1 cellular context compared by ENCODE assay signal in the genomic region with DNA sequence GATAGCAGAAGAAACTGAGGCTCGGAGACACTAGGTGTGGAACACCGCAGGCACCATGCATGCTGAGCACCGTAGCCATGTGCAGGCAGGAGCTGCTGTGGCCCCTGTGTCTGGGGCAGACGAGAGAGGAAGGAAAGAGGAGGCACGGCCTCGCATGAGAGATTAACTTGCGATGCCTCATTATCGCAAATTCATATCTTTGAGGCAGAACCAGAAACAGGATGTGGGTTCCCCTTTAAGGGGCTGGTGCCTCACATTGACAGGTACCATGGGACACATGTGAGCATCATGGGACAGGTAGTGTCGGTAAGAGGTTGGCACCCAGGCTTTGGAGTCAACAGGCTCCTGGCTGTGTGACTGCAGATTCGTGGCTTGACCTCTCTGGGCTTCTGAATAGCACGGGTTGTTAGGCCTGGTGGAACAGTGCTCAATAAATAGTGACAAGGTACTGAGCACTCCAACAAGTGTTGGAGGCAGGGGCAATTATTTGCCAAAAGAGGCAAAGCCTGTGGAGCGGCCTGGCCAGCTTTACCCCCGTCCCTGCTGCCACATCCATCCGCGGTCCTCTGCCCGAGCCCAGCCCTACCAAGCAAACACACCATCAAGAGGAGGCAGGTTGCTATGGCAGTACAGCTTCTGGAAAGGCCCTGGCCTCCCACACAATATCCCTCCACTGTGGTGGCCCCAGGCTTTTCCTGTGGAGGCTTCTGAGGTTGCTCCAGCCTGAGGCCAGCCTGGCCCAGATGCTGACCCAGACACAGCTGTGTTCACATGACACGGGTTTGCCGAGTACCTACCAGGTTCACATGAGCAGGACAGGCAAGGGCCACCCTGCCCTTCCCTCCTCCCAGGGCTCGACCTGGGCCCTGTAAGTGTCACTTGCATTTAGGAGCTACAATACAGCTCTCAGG.
TF ChIP-seq lines count a peak whose summit lies in the region.

No MANE protein-coding gene starts in this region.

TF ChIP-seq in HepG2, 621 proteins besides CTCF, POLR2A, EP300 and RAD21 (continued from another document):
- TF ChIP-seq SAP130 (CRISPR knock-in tag; IDR thresholded peaks at IDR 0.05; ENCODE audit: low read depth), result no peak
- no peak for TF ChIP-seq ZNF589 (CRISPR knock-in tag; conservative IDR thresholded peaks at IDR 0.05)
- no peak for TF ChIP-seq MXI1 (IDR thresholded peaks at IDR 0.05; ENCODE audit: borderline replicate concordance, low read depth, low read length)
- TF ChIP-seq RBAK (CRISPR knock-in tag; IDR thresholded peaks at IDR 0.05), result no peak
- TF ChIP-seq, protein P1, sequence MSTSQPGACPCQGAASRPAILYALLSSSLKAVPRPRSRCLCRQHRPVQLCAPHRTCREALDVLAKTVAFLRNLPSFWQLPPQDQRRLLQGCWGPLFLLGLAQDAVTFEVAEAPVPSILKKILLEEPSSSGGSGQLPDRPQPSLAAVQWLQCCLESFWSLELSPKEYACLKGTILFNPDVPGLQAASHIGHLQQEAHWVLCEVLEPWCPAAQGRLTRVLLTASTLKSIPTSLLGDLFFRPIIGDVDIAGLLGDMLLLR (CRISPR knock-in tag; IDR thresholded peaks at IDR 0.05), result no peak
